In genomic region chr17:27840688-27841087, GRCh38 we compare ENCODE assay signal across 33 cellular contexts. TPM values are rescaled to one million over a fixed set of nuclear protein-coding genes. Genes with fewer than 3 reads are reported as not detected.
"Had no signal": no experiment of that assay in that cellular context is flagged by ENCODE, and none has a peak within 500 bp of the region (broad histone marks: within the 10 kb centered on the region; RNA-seq: fewer than 3 reads in every experiment).

No MANE protein-coding gene starts in this region.

- ATAC-seq: naive thymus-derived CD4-positive, alpha-beta T cell; right cardiac atrium; stimulated activated naive B cell treated with anti-CD40 and anti-IgM and Interleukin-4, amounts not matched to agents 10 μg/mL and 1 μg/mL and 100 μg/mL, for 72 hours had no signal

- H3K36me3 ChIP-seq: colonic mucosa, esophagus muscularis mucosa, heart right ventricle, neural progenitor cell, ovary, spleen, thoracic aorta, transverse colon, upper lobe of right lung, uterus had no signal

- H3K27ac Mint-ChIP-seq: dendritic cell treated with granulocyte-macrophage colony-stimulating factor and Interleukin-4, amounts not matched to agents 40 ng/mL and 50 ng/mL, for 4 days; endodermal cell; naive thymus-derived CD4-positive, alpha-beta T cell; nephron; neural progenitor cell; stimulated activated naive B cell treated with anti-CD40 and anti-IgM and Interleukin-4, amounts not matched to agents 10 μg/mL and 1 μg/mL and 100 μg/mL, for 72 hours had no signal

- H3K4me1 ChIP-seq: colonic mucosa, esophagus muscularis mucosa, heart right ventricle, psoas muscle, upper lobe of right lung, uterus had no signal

- H3K4me3 Mint-ChIP-seq: dendritic cell treated with granulocyte-macrophage colony-stimulating factor and Interleukin-4, amounts not matched to agents 40 ng/mL and 50 ng/mL, for 4 days; endodermal cell; naive thymus-derived CD4-positive, alpha-beta T cell; nephron; neural progenitor cell; stimulated activated naive B cell treated with anti-CD40 and anti-IgM and Interleukin-4, amounts not matched to agents 10 μg/mL and 1 μg/mL and 100 μg/mL, for 72 hours; stimulated activated naive CD8-positive, alpha-beta T cell treated with anti-CD3 and anti-CD28 coated beads, Interleukin-15, Interleukin-2, amounts not matched to agents 100 ng/mL and 50 ng/mL, for 24 hours had no signal

- H3K9me3 ChIP-seq: colonic mucosa, esophagus muscularis mucosa, heart right ventricle, ovary, psoas muscle, spleen, thoracic aorta, transverse colon, upper lobe of right lung, uterus had no signal

- H2AFZ ChIP-seq: neural progenitor cell had no signal

- H3K27me3 ChIP-seq: colonic mucosa, esophagus muscularis mucosa, heart right ventricle, neural progenitor cell, ovary, spleen, transverse colon, upper lobe of right lung, uterus had no signal

- H3K9me3 Mint-ChIP-seq: dendritic cell treated with granulocyte-macrophage colony-stimulating factor and Interleukin-4, amounts not matched to agents 40 ng/mL and 50 ng/mL, for 4 days; endodermal cell; nephron; neural progenitor cell; stimulated activated naive B cell treated with anti-CD40 and anti-IgM and Interleukin-4, amounts not matched to agents 10 μg/mL and 1 μg/mL and 100 μg/mL, for 72 hours; stimulated activated naive CD8-positive, alpha-beta T cell treated with anti-CD3 and anti-CD28 coated beads, Interleukin-15, Interleukin-2, amounts not matched to agents 100 ng/mL and 50 ng/mL, for 24 hours had no signal

- DNase-seq: colonic mucosa; effector CD8-positive, alpha-beta T cell; endodermal cell; foreskin melanocyte; glutamatergic neuron; heart right ventricle; hippocampal formation; islet precursor cell; kidney glomerular epithelial cell; left colon; mesendoderm; midbrain; naive thymus-derived CD4-positive, alpha-beta T cell; nucleus accumbens; ovary; posterior cingulate gyrus; psoas muscle; right cardiac atrium; spleen; stimulated activated naive B cell treated with anti-CD40 and anti-IgM and Interleukin-4, amounts not matched to agents 10 μg/mL and 1 μg/mL and 100 μg/mL, for 72 hours; transverse colon; upper lobe of right lung; uterus had no signal

- H3K4me1 Mint-ChIP-seq: endodermal cell had no signal

- H3K9ac ChIP-seq: neural progenitor cell had no signal

- H3K36me3 Mint-ChIP-seq: neural progenitor cell; stimulated activated naive B cell treated with anti-CD40 and anti-IgM and Interleukin-4, amounts not matched to agents 10 μg/mL and 1 μg/mL and 100 μg/mL, for 72 hours had no signal

- H3K27me3 Mint-ChIP-seq: dendritic cell treated with granulocyte-macrophage colony-stimulating factor and Interleukin-4, amounts not matched to agents 40 ng/mL and 50 ng/mL, for 4 days; stimulated activated naive CD8-positive, alpha-beta T cell treated with anti-CD3 and anti-CD28 coated beads, Interleukin-15, Interleukin-2, amounts not matched to agents 100 ng/mL and 50 ng/mL, for 24 hours had no signal

- H3K4me2 ChIP-seq: neural progenitor cell had no signal

- H3K27ac ChIP-seq: colonic mucosa, esophagus muscularis mucosa, heart right ventricle, neural progenitor cell, ovary, psoas muscle, spleen, thoracic aorta, transverse colon, upper lobe of right lung, uterus had no signal

- H3K4me3 ChIP-seq: colonic mucosa, esophagus muscularis mucosa, heart right ventricle, neural progenitor cell, ovary, psoas muscle, skin epidermis, spleen, thoracic aorta, transverse colon, upper lobe of right lung, uterus had no signal

RNA-seq across cellular contexts. Expression of gene NOS2, which starts 40.4 kb away (rescaled TPM):
- total RNA-seq: chondrocyte, renal cortical epithelial cell, thoracic aorta had no signal
- polyA plus RNA-seq: fibroblast of lung; naive thymus-derived CD4-positive, alpha-beta T cell had no signal
